Comparison of ENCODE assay signal across 1 cellular context in the genomic region with DNA sequence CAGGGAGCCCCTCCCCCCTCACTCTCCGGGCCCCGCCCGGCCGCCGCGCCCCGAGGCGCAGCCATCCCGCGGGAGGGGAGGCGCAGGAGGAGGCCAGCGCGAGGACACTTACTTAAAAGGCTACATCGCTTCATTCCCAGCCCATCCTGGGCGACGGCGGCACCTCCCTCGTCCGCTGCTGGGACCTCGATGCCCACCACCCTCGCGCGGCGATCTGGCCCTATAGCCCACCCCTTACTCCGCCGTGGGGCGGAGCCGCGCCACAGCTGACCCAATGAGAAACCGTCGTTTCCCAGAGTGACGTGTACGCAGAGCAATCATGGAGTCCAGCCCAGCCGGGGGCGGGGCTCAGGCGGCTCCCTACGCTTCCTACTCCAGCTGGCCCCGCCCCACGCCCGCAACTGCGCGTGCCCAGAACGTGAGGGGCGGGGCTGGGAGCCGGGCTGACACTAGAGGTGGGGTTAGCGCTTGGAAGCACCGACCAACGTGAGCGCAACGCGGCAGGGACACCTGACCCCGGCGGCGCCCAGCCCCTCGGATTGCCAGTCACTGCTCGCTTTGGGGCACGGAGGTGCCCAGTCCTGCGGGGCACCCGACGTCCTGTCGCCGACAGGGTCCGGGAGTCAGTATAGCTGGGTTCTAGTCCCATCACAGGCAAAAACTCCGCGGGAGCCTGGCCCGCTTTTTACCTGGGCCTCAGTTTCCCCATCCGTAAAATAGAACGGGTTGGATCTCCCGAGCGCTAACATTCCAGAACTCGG.
A peak's percentile ranks its signal among the peaks of the same experiment; 100 is the strongest.
TF ChIP-seq lines count a peak whose summit lies in the region.

A gene (minus strand): TSS at position 222 of the 761 bp plus-strand sequence. CDS start 16,165 bp downstream, outside the sequence.

TF ChIP-seq in HepG2, 621 proteins besides CTCF, POLR2A, EP300 and RAD21 (continued from another document and continues in another):
- peak; percentile 98 for TF ChIP-seq NFYC (CRISPR knock-in tag; IDR thresholded peaks at IDR 0.05)
- TF ChIP-seq SIN3A (IDR thresholded peaks at IDR 0.05; ENCODE audit: borderline replicate concordance, low read depth, low read length) = no peak; the same call in 1 of the 2 replicates
- no peak for TF ChIP-seq SETDB1 (CRISPR knock-in tag; IDR thresholded peaks at IDR 0.05; ENCODE audit: borderline replicate concordance)
- 0 out of 2 replicates have a peak, but pooled peaks have one; percentile 2 for TF ChIP-seq IRX3 (CRISPR knock-in tag; IDR thresholded peaks at IDR 0.05; ENCODE audit: borderline replicate concordance, low read depth)
- peak; percentile 22; the same call in 1 of the 2 replicates for TF ChIP-seq PITX1 (CRISPR knock-in tag; IDR thresholded peaks at IDR 0.05)
- no peak for TF ChIP-seq SP140L (CRISPR knock-in tag; IDR thresholded peaks at IDR 0.05; ENCODE audit: borderline replicate concordance)
- TF ChIP-seq, protein P1, sequence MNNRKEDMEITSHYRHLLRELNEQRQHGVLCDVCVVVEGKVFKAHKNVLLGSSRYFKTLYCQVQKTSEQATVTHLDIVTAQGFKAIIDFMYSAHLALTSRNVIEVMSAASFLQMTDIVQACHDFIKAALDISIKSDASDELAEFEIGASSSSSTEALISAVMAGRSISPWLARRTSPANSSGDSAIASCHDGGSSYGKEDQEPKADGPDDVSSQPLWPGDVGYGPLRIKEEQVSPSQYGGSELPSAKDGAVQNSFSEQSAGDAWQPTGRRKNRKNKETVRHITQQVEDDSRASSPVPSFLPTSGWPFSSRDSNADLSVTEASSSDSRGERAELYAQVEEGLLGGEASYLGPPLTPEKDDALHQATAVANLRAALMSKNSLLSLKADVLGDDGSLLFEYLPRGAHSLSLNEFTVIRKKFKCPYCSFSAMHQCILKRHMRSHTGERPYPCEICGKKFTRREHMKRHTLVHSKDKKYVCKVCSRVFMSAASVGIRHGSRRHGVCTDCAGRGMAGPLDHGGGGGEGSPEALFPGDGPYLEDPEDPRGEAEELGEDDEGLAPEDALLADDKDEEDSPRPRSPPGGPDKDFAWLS (CRISPR knock-in tag; IDR thresholded peaks at IDR 0.05; ENCODE audit: borderline replicate concordance) = no peak
- TF ChIP-seq RARG (CRISPR knock-in tag; IDR thresholded peaks at IDR 0.05; ENCODE audit: low read depth) = no peak
- TF ChIP-seq ZSCAN20 (CRISPR knock-in tag; IDR thresholded peaks at IDR 0.05; ENCODE audit: borderline replicate concordance) = no peak
- TF ChIP-seq, protein P2, sequence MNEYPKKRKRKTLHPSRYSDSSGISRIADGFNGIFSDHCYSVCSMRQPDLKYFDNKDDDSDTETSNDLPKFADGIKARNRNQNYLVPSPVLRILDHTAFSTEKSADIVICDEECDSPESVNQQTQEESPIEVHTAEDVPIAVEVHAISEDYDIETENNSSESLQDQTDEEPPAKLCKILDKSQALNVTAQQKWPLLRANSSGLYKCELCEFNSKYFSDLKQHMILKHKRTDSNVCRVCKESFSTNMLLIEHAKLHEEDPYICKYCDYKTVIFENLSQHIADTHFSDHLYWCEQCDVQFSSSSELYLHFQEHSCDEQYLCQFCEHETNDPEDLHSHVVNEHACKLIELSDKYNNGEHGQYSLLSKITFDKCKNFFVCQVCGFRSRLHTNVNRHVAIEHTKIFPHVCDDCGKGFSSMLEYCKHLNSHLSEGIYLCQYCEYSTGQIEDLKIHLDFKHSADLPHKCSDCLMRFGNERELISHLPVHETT (CRISPR knock-in tag; conservative IDR thresholded peaks at IDR 0.05) = no peak; the same call in 1 of the 2 replicates
- TF ChIP-seq HNRNPLL (IDR thresholded peaks at IDR 0.05; ENCODE audit: low read depth, low read length, poor library complexity, severe bottlenecking) = peak; percentile 62
- TF ChIP-seq CHCHD3 (CRISPR knock-in tag; IDR thresholded peaks at IDR 0.05) = no peak; the same call in 1 of the 2 replicates
- TF ChIP-seq CEBPG (CRISPR knock-in tag; IDR thresholded peaks at IDR 0.05) = no peak
- 0 out of 2 replicates have a peak, but pooled peaks have one; percentile 41 for TF ChIP-seq KMT2B (CRISPR knock-in tag; IDR thresholded peaks at IDR 0.05)
- TF ChIP-seq HIVEP1 (CRISPR knock-in tag; IDR thresholded peaks at IDR 0.05) = peak; percentile 64; the same call in 1 of the 2 replicates
- TF ChIP-seq ZNF775 (CRISPR knock-in tag; IDR thresholded peaks at IDR 0.05; ENCODE audit: borderline replicate concordance) = no peak
- TF ChIP-seq, protein P3, sequence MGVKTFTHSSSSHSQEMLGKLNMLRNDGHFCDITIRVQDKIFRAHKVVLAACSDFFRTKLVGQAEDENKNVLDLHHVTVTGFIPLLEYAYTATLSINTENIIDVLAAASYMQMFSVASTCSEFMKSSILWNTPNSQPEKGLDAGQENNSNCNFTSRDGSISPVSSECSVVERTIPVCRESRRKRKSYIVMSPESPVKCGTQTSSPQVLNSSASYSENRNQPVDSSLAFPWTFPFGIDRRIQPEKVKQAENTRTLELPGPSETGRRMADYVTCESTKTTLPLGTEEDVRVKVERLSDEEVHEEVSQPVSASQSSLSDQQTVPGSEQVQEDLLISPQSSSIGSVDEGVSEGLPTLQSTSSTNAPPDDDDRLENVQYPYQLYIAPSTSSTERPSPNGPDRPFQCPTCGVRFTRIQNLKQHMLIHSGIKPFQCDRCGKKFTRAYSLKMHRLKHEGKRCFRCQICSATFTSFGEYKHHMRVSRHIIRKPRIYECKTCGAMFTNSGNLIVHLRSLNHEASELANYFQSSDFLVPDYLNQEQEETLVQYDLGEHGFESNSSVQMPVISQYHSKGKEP (CRISPR knock-in tag; IDR thresholded peaks at IDR 0.05) = no peak
- TF ChIP-seq, protein P4, sequence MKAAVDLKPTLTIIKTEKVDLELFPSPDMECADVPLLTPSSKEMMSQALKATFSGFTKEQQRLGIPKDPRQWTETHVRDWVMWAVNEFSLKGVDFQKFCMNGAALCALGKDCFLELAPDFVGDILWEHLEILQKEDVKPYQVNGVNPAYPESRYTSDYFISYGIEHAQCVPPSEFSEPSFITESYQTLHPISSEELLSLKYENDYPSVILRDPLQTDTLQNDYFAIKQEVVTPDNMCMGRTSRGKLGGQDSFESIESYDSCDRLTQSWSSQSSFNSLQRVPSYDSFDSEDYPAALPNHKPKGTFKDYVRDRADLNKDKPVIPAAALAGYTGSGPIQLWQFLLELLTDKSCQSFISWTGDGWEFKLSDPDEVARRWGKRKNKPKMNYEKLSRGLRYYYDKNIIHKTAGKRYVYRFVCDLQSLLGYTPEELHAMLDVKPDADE (CRISPR knock-in tag; IDR thresholded peaks at IDR 0.05) = no peak
- no peak for TF ChIP-seq NONO (IDR thresholded peaks at IDR 0.05)
- TF ChIP-seq NONO (CRISPR knock-in tag; conservative IDR thresholded peaks at IDR 0.05) = 0 out of 2 replicates have a peak, but pooled peaks have one; percentile 17
- TF ChIP-seq HMGA1 (CRISPR knock-in tag; conservative IDR thresholded peaks at IDR 0.05) = no peak
- TF ChIP-seq PHF21A (CRISPR knock-in tag; IDR thresholded peaks at IDR 0.05) = 0 out of 2 replicates have a peak, but pooled peaks have one; percentile 37
- no peak for TF ChIP-seq NFATC3 (CRISPR knock-in tag; IDR thresholded peaks at IDR 0.05)
- TF ChIP-seq ZNF230 (CRISPR knock-in tag; IDR thresholded peaks at IDR 0.05) = peak; percentile 27; the same call in 1 of the 2 replicates
- TF ChIP-seq NCOA2 (CRISPR knock-in tag; IDR thresholded peaks at IDR 0.05) = no peak
- TF ChIP-seq, protein P5, sequence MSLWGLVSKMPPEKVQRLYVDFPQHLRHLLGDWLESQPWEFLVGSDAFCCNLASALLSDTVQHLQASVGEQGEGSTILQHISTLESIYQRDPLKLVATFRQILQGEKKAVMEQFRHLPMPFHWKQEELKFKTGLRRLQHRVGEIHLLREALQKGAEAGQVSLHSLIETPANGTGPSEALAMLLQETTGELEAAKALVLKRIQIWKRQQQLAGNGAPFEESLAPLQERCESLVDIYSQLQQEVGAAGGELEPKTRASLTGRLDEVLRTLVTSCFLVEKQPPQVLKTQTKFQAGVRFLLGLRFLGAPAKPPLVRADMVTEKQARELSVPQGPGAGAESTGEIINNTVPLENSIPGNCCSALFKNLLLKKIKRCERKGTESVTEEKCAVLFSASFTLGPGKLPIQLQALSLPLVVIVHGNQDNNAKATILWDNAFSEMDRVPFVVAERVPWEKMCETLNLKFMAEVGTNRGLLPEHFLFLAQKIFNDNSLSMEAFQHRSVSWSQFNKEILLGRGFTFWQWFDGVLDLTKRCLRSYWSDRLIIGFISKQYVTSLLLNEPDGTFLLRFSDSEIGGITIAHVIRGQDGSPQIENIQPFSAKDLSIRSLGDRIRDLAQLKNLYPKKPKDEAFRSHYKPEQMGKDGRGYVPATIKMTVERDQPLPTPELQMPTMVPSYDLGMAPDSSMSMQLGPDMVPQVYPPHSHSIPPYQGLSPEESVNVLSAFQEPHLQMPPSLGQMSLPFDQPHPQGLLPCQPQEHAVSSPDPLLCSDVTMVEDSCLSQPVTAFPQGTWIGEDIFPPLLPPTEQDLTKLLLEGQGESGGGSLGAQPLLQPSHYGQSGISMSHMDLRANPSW (CRISPR knock-in tag; IDR thresholded peaks at IDR 0.05; ENCODE audit: borderline replicate concordance) = no peak
- peak; percentile 23; the same call in 1 of the 2 replicates for TF ChIP-seq KDM5B (CRISPR knock-in tag; IDR thresholded peaks at IDR 0.05; ENCODE audit: borderline replicate concordance)
- TF ChIP-seq THYN1 (CRISPR knock-in tag; IDR thresholded peaks at IDR 0.05; ENCODE audit: borderline replicate concordance, low read depth) = no peak
- peak; percentile 10; the same call in 1 of the 2 replicates for TF ChIP-seq MED1 (CRISPR knock-in tag; IDR thresholded peaks at IDR 0.05)
- no peak for TF ChIP-seq NPAS2 (CRISPR knock-in tag; IDR thresholded peaks at IDR 0.05; ENCODE audit: borderline replicate concordance)
- TF ChIP-seq ZMYM4 (CRISPR knock-in tag; IDR thresholded peaks at IDR 0.05) = peak; percentile 80
- TF ChIP-seq, protein P6, sequence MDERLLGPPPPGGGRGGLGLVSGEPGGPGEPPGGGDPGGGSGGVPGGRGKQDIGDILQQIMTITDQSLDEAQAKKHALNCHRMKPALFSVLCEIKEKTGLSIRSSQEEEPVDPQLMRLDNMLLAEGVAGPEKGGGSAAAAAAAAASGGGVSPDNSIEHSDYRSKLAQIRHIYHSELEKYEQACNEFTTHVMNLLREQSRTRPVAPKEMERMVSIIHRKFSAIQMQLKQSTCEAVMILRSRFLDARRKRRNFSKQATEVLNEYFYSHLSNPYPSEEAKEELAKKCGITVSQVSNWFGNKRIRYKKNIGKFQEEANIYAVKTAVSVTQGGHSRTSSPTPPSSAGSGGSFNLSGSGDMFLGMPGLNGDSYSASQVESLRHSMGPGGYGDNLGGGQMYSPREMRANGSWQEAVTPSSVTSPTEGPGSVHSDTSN (CRISPR knock-in tag; IDR thresholded peaks at IDR 0.05) = peak; percentile 97
- peak; percentile 31; the same call in 1 of the 2 replicates for TF ChIP-seq ZFP37 (CRISPR knock-in tag; IDR thresholded peaks at IDR 0.05; ENCODE audit: borderline replicate concordance)
- peak; percentile 75; the same call in 1 of the 2 replicates for TF ChIP-seq SP5 (CRISPR knock-in tag; IDR thresholded peaks at IDR 0.05; ENCODE audit: borderline replicate concordance, low read depth)
- TF ChIP-seq, protein P7, sequence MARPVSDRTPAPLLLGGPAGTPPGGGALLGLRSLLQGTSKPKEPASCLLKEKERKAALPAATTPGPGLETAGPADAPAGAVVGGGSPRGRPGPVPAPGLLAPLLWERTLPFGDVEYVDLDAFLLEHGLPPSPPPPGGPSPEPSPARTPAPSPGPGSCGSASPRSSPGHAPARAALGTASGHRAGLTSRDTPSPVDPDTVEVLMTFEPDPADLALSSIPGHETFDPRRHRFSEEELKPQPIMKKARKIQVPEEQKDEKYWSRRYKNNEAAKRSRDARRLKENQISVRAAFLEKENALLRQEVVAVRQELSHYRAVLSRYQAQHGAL (CRISPR knock-in tag; IDR thresholded peaks at IDR 0.05; ENCODE audit: not compliant biosample characterization) = peak; percentile 78
- TF ChIP-seq ZNF577 (CRISPR knock-in tag; IDR thresholded peaks at IDR 0.05; ENCODE audit: borderline replicate concordance, low read depth) = no peak
- TF ChIP-seq ZNF788 (CRISPR knock-in tag; IDR thresholded peaks at IDR 0.05; ENCODE audit: borderline replicate concordance) = no peak; the same call in 1 of the 2 replicates
- TF ChIP-seq, protein P8, sequence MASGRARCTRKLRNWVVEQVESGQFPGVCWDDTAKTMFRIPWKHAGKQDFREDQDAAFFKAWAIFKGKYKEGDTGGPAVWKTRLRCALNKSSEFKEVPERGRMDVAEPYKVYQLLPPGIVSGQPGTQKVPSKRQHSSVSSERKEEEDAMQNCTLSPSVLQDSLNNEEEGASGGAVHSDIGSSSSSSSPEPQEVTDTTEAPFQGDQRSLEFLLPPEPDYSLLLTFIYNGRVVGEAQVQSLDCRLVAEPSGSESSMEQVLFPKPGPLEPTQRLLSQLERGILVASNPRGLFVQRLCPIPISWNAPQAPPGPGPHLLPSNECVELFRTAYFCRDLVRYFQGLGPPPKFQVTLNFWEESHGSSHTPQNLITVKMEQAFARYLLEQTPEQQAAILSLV (CRISPR knock-in tag; IDR thresholded peaks at IDR 0.05; ENCODE audit: borderline replicate concordance) = 0 out of 2 replicates have a peak, but pooled peaks have one; percentile 21
- peak; percentile 5; the same call in 1 of the 2 replicates for TF ChIP-seq NRL (CRISPR knock-in tag; IDR thresholded peaks at IDR 0.05; ENCODE audit: borderline replicate concordance)
- TF ChIP-seq ZNF724P (CRISPR knock-in tag; IDR thresholded peaks at IDR 0.05; ENCODE audit: borderline replicate concordance) = peak; percentile 21; the same call in 1 of the 2 replicates
- peak; percentile 56; the same call in 1 of the 3 replicates for TF ChIP-seq MXI1 (IDR thresholded peaks at IDR 0.05; ENCODE audit: borderline replicate concordance, low read depth, low read length)
- TF ChIP-seq FLYWCH1 (CRISPR knock-in tag; IDR thresholded peaks at IDR 0.05) = no peak
- TF ChIP-seq ZBTB38 (CRISPR knock-in tag; IDR thresholded peaks at IDR 0.05) = 0 out of 2 replicates have a peak, but pooled peaks have one; percentile 15
- TF ChIP-seq, protein P9, sequence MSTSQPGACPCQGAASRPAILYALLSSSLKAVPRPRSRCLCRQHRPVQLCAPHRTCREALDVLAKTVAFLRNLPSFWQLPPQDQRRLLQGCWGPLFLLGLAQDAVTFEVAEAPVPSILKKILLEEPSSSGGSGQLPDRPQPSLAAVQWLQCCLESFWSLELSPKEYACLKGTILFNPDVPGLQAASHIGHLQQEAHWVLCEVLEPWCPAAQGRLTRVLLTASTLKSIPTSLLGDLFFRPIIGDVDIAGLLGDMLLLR (CRISPR knock-in tag; IDR thresholded peaks at IDR 0.05) = 0 out of 2 replicates have a peak, but pooled peaks have one; percentile 4
- peak; percentile 71 for TF ChIP-seq HNRNPL (IDR thresholded peaks at IDR 0.05; ENCODE audit: low read depth, low read length)
- TF ChIP-seq ZFX (CRISPR knock-in tag; IDR thresholded peaks at IDR 0.05; ENCODE audit: low read depth) = no peak; the same call in none of the 2 replicates
- TF ChIP-seq ZNF672 (CRISPR knock-in tag; IDR thresholded peaks at IDR 0.05) = no peak
- TF ChIP-seq ZNF607 (CRISPR knock-in tag; IDR thresholded peaks at IDR 0.05; ENCODE audit: borderline replicate concordance) = peak; percentile 25
